In genomic region chr3:18424862-18425640, GRCh38 we compare ENCODE assay signal across 8 cellular contexts. TPM values are rescaled to one million over a fixed set of nuclear protein-coding genes. Genes with fewer than 3 reads are reported as not detected.
DNase-seq lines count a peak whose midpoint lies in the region; ATAC-seq and TF ChIP-seq lines count a peak whose summit lies in the region.

SATB1 (minus strand) TSS chr3:18425339; CDS start chr3:18420967, 4,372 bp downstream.

- H3K4me3 ChIP-seq in AG04450 (ENCODE audit: low read depth, low read length) (peak within 1 kb of the TSS; percentile 72), fibroblast of villous mesenchyme (ENCODE audit: low read depth, low read length) (peak within 1 kb of the TSS; percentile 71), tibial artery (peak within 1 kb of the TSS; percentile 78 to 91)

- peaks cover 9% of the 10 kb centered on the region for H3K36me3 Mint-ChIP-seq in nephron (ENCODE audit: low read depth)

- peaks cover 30% of the 10 kb centered on the region for H3K4me1 Mint-ChIP-seq in nephron

- POLR2A ChIA-PET in AG04450 (lab: Yijun Ruan, JAX) = no interaction called here

- H3K9me3 Mint-ChIP-seq in nephron = no peaks in the 10 kb centered on the region

- TF ChIP-seq CTCF in AG04450 (IDR thresholded peaks at IDR 0.05; ENCODE audit: low read depth, low read length) (no peak), fibroblast of villous mesenchyme (IDR thresholded peaks at IDR 0.05; ENCODE audit: insufficient read depth, low read depth, low read length) (no peak), nephron (IDR thresholded peaks at IDR 0.05; ENCODE audit: unreplicated experiment in 3 of 3) (no peak), tibial artery (IDR thresholded peaks at IDR 0.05) (no peak)

- DNase-seq in AG04450 (ENCODE audit: low read depth, low spot score) (no peak), RKO (ENCODE audit: low spot score) (peak; percentile 74), fibroblast of villous mesenchyme (ENCODE audit: low read depth) (peak; percentile 30), tibial artery (peak; percentile 79 to 91)
- peak; percentile 87 for DNase-seq in activated effector memory CD4-positive, alpha-beta T cell treated with anti-CD3 and anti-CD28 coated beads, Interleukin-2, amount 50 U/mL, for 16 hours

- H3K9me3 ChIP-seq in AG04450 (ENCODE audit: control insufficient read depth, insufficient read depth, low read length) = no peaks in the 10 kb centered on the region; the same call in 1 of the 2 replicates
- H3K9me3 ChIP-seq in tibial artery = no peaks in the 10 kb centered on the region

- peak within 1 kb of the TSS; percentile 89 to 94 (median 90) for H3K4me3 Mint-ChIP-seq in nephron

- H3K4me1 ChIP-seq in tibial artery = peaks cover 0 to 38% (median 5%) of the 10 kb centered on the region in 4 donors

- peaks cover 0 to 4% (median 4%) of the 10 kb centered on the region in 3 donors for H3K36me3 ChIP-seq in tibial artery

- peaks cover 21% of the 10 kb centered on the region for H3K27me3 Mint-ChIP-seq in nephron (ENCODE audit: low read depth)

- ATAC-seq in GM19328 (IDR thresholded peaks at IDR 0.05; ENCODE audit: unreplicated experiment) (peak; percentile 44), HG03460 (IDR thresholded peaks at IDR 0.05; ENCODE audit: unreplicated experiment) (peak; percentile 53)

- H3K27me3 ChIP-seq in AG04450 (ENCODE audit: control insufficient read depth, insufficient read depth, low read length) (peaks cover 5% of the 10 kb centered on the region), tibial artery (no peaks in the 10 kb centered on the region)

- no peak within 1 kb of the TSS for H3K27ac ChIP-seq in AG04450 (ENCODE audit: low read depth, low read length)
- peak within 1 kb of the TSS; percentile 95 for H3K27ac ChIP-seq in tibial artery

- intact Hi-C loops in tibial artery (cut with DNase I; ENCODE audit: low total_unique reads) = no loop called here

- peak within 1 kb of the TSS; percentile 71 to 96 (median 95) for H3K27ac Mint-ChIP-seq in nephron

- CTCF ChIA-PET in AG04450 (lab: Charles Lee) = interaction anchor here (0.6 kb wide), 1 partner anchor 280 kb away, joined by 8 read pairs; no protein-coding TSS in a partner anchor

RNA-seq across cellular contexts. Expression of gene SATB1, which starts in this region (rescaled TPM):
- polyA plus RNA-seq in AG04450 (2011; rRNA removed) = 11.5 and 12.3 TPM in 2 replicates
- polyA minus RNA-seq in AG04450 (2011; rRNA and poly(A)+ RNA removed) = 12.4 and 15.6 TPM in 2 replicates
- total RNA-seq in fibroblast of villous mesenchyme = 13.5 and 17.7 TPM in 2 replicates
